38 cellular contexts compared by ENCODE assay signal in genomic region chr14:25267186-25267585, GRCh38.
"Had no signal": no experiment of that assay in that cellular context is flagged by ENCODE, and none has a peak within 500 bp of the region (broad histone marks: within the 10 kb centered on the region; RNA-seq: fewer than 3 reads in every experiment).

No MANE protein-coding gene starts in this region.

- H3K36me3 ChIP-seq: adrenal gland, ascending aorta, brain microvascular endothelial cell, breast epithelium, cardiac muscle cell had no signal

- H3K4me1 ChIP-seq: adrenal gland, ascending aorta, body of pancreas, breast epithelium had no signal

- H3K27me3 Mint-ChIP-seq: activated naive CD4-positive, alpha-beta T cell treated with anti-CD3 and anti-CD28 coated beads, Interleukin-2, amount 10 ng/mL, durations not matched to agents 7 days and 5 days; activated naive CD8-positive, alpha-beta T cell treated with anti-CD3 and anti-CD28 coated beads for 36 hours; activated naive CD8-positive, alpha-beta T cell treated with anti-CD3 and anti-CD28 coated beads, Interleukin-2, amount 10 ng/mL, durations not matched to agents 7 days and 5 days; activated naive CD8-positive, alpha-beta T cell treated with anti-CD3 and anti-CD28 coated beads, Interleukin-2, amount 50 U/mL, for 24 hours; activated T-helper 17 cell treated with anti-CD3 and anti-CD28 coated beads, Interleukin-2, amount 50 U/mL, for 72 hours had no signal

- H3K4me3 ChIP-seq: adrenal gland, ascending aorta, body of pancreas, breast epithelium, cardiac muscle cell had no signal

- ATAC-seq: activated naive CD4-positive, alpha-beta T cell treated with anti-CD3 and anti-CD28 coated beads, Interleukin-2, amount 50 U/mL, for 72 hours; activated naive CD8-positive, alpha-beta T cell treated with anti-CD3 and anti-CD28 coated beads, Interleukin-2, amount 50 U/mL, for 24 hours; activated T-cell treated with anti-CD3 and anti-CD28 coated beads, Interleukin-2, amount 50 U/mL, for 4 hours; activated T-cell treated with anti-CD3 and anti-CD28 coated beads, Interleukin-2, amount 50 U/mL, for 72 hours; activated T-helper 17 cell treated with anti-CD3 and anti-CD28 coated beads, Interleukin-2, amount 50 U/mL, for 72 hours; body of pancreas had no signal

- H3K9me3 ChIP-seq: adrenal gland, ascending aorta, body of pancreas, breast epithelium had no signal

- H3K4me1 Mint-ChIP-seq: activated naive CD4-positive, alpha-beta T cell treated with anti-CD3 and anti-CD28 coated beads, Interleukin-2, amount 10 ng/mL, durations not matched to agents 7 days and 5 days; activated naive CD4-positive, alpha-beta T cell treated with anti-CD3 and anti-CD28 coated beads, Interleukin-2, amount 50 U/mL, for 24 hours; activated naive CD8-positive, alpha-beta T cell treated with anti-CD3 and anti-CD28 coated beads for 36 hours; activated naive CD8-positive, alpha-beta T cell treated with anti-CD3 and anti-CD28 coated beads, Interleukin-2, amount 10 ng/mL, durations not matched to agents 7 days and 5 days; activated naive CD8-positive, alpha-beta T cell treated with anti-CD3 and anti-CD28 coated beads, Interleukin-2, amount 50 U/mL, for 24 hours; activated T-helper 17 cell treated with anti-CD3 and anti-CD28 coated beads, Interleukin-2, amount 50 U/mL, for 72 hours; brain; central memory CD8-positive, alpha-beta T cell had no signal

- H3K27me3 ChIP-seq: adrenal gland, ascending aorta, body of pancreas, brain microvascular endothelial cell, breast epithelium, cardiac muscle cell had no signal

- DNase-seq: activated effector memory CD4-positive, alpha-beta T cell treated with anti-CD3 and anti-CD28 coated beads, Interleukin-2, amount 50 U/mL, for 16 hours; activated effector memory CD4-positive, alpha-beta T cell treated with Interleukin-2 at 50 U/mL for 16 hours; activated gamma-delta T cell; activated gamma-delta T cell treated with Interleukin-2 at 50 U/mL for 16 hours; activated naive CD4-positive, alpha-beta T cell; activated naive CD4-positive, alpha-beta T cell treated with anti-CD3 and anti-CD28 coated beads for 36 hours; activated naive CD4-positive, alpha-beta T cell treated with anti-CD3 and anti-CD28 coated beads, Interleukin-2, amount 10 ng/mL, durations not matched to agents 7 days and 5 days; activated naive CD4-positive, alpha-beta T cell treated with anti-CD3 and anti-CD28 coated beads, Interleukin-2, amount 50 U/mL, for 16 hours; activated naive CD4-positive, alpha-beta T cell treated with Interleukin-2 at 50 U/mL for 16 hours; activated naive CD8-positive, alpha-beta T cell treated with anti-CD3 and anti-CD28 coated beads for 36 hours; activated naive CD8-positive, alpha-beta T cell treated with anti-CD3 and anti-CD28 coated beads, Interleukin-2, amount 10 ng/mL, durations not matched to agents 7 days and 5 days; activated naive CD8-positive, alpha-beta T cell treated with anti-CD3 and anti-CD28 coated beads, Interleukin-2, amount 50 U/mL, for 24 hours; activated T-cell treated with anti-CD3 and anti-CD28 coated beads, Interleukin-2, amount 50 U/mL, for 1 hour; activated T-cell treated with anti-CD3 and anti-CD28 coated beads, Interleukin-2, amount 50 U/mL, for 24 hours; activated T-cell treated with anti-CD3 and anti-CD28 coated beads, Interleukin-2, amount 50 U/mL, for 4 hours; activated T-cell treated with anti-CD3 and anti-CD28 coated beads, Interleukin-2, amount 50 U/mL, for 48 hours; activated T-cell treated with anti-CD3 and anti-CD28 coated beads, Interleukin-2, amount 50 U/mL, for 72 hours; adrenal gland; amniotic stem cell; amygdala; anterior cingulate cortex; aorta; body of pancreas; brain microvascular endothelial cell; caudate nucleus; central memory CD4-positive, alpha-beta T cell; cerebellar nuclear complex had no signal

- H3K9me3 Mint-ChIP-seq: activated naive CD4-positive, alpha-beta T cell treated with anti-CD3 and anti-CD28 coated beads, Interleukin-2, amount 50 U/mL, for 24 hours; activated naive CD8-positive, alpha-beta T cell treated with anti-CD3 and anti-CD28 coated beads, Interleukin-2, amount 50 U/mL, for 24 hours; central memory CD8-positive, alpha-beta T cell had no signal

- H3K27ac ChIP-seq: adrenal gland, ascending aorta, body of pancreas, brain microvascular endothelial cell, breast epithelium, cardiac muscle cell had no signal

- H3K27ac Mint-ChIP-seq: activated naive CD4-positive, alpha-beta T cell treated with anti-CD3 and anti-CD28 coated beads for 36 hours; activated naive CD4-positive, alpha-beta T cell treated with anti-CD3 and anti-CD28 coated beads, Interleukin-2, amount 10 ng/mL, durations not matched to agents 7 days and 5 days; activated naive CD4-positive, alpha-beta T cell treated with anti-CD3 and anti-CD28 coated beads, Interleukin-2, amount 50 U/mL, for 24 hours; activated naive CD4-positive, alpha-beta T cell treated with anti-CD3 and anti-CD28 coated beads, Interleukin-2, amount 50 U/mL, for 72 hours; activated naive CD8-positive, alpha-beta T cell; activated naive CD8-positive, alpha-beta T cell treated with anti-CD3 and anti-CD28 coated beads for 36 hours; activated naive CD8-positive, alpha-beta T cell treated with anti-CD3 and anti-CD28 coated beads, Interleukin-2, amount 10 ng/mL, durations not matched to agents 7 days and 5 days; activated naive CD8-positive, alpha-beta T cell treated with anti-CD3 and anti-CD28 coated beads, Interleukin-2, amount 50 U/mL, for 24 hours; activated T-cell treated with anti-CD3 and anti-CD28 coated beads, Interleukin-2, amount 50 U/mL, for 24 hours; activated T-cell treated with anti-CD3 and anti-CD28 coated beads, Interleukin-2, amount 50 U/mL, for 72 hours; activated T-helper 1 cell treated with anti-CD3 and anti-CD28 coated beads, Interleukin-12 subunit alpha, Interleukin-12 subunit beta, Interleukin-2, Interleukin-4 antibody, amounts not matched to agents 30 ng/mL and 10 ng/mL and 1 ng/mL, durations not matched to agents 14 hours and 24 hours and 36 hours; activated T-helper 17 cell treated with anti-CD3 and anti-CD28 coated beads, Interleukin-2, amount 50 U/mL, for 72 hours; activated T-helper 2 cell treated with anti-CD3 and anti-CD28 coated beads, Interferon-gamma antibody, Interleukin-2, Interleukin-4, amounts not matched to agents 10 μg/mL and 5 μg/mL and 100 μg/mL, durations not matched to agents 14 hours and 24 hours and 36 hours; brain had no signal

- H3K4me3 Mint-ChIP-seq: activated naive CD4-positive, alpha-beta T cell treated with anti-CD3 and anti-CD28 coated beads for 36 hours; activated naive CD4-positive, alpha-beta T cell treated with anti-CD3 and anti-CD28 coated beads, Interleukin-2, amount 10 ng/mL, durations not matched to agents 7 days and 5 days; activated naive CD4-positive, alpha-beta T cell treated with anti-CD3 and anti-CD28 coated beads, Interleukin-2, amount 50 U/mL, for 24 hours; activated naive CD8-positive, alpha-beta T cell; activated naive CD8-positive, alpha-beta T cell treated with anti-CD3 and anti-CD28 coated beads for 36 hours; activated naive CD8-positive, alpha-beta T cell treated with anti-CD3 and anti-CD28 coated beads, Interleukin-2, amount 10 ng/mL, durations not matched to agents 7 days and 5 days; activated naive CD8-positive, alpha-beta T cell treated with anti-CD3 and anti-CD28 coated beads, Interleukin-2, amount 50 U/mL, for 24 hours; activated T-cell treated with anti-CD3 and anti-CD28 coated beads, Interleukin-2, amount 50 U/mL, for 24 hours; activated T-cell treated with anti-CD3 and anti-CD28 coated beads, Interleukin-2, amount 50 U/mL, for 4 hours; activated T-cell treated with anti-CD3 and anti-CD28 coated beads, Interleukin-2, amount 50 U/mL, for 72 hours; activated T-helper 1 cell treated with anti-CD3 and anti-CD28 coated beads, Interleukin-12 subunit alpha, Interleukin-12 subunit beta, Interleukin-2, Interleukin-4 antibody, amounts not matched to agents 30 ng/mL and 10 ng/mL and 1 ng/mL, durations not matched to agents 14 hours and 24 hours and 36 hours; activated T-helper 17 cell treated with anti-CD3 and anti-CD28 coated beads, Interleukin-2, amount 50 U/mL, for 72 hours; brain; central memory CD8-positive, alpha-beta T cell had no signal

- H3K36me3 Mint-ChIP-seq: activated naive CD4-positive, alpha-beta T cell treated with anti-CD3 and anti-CD28 coated beads, Interleukin-2, amount 10 ng/mL, durations not matched to agents 7 days and 5 days; activated naive CD4-positive, alpha-beta T cell treated with anti-CD3 and anti-CD28 coated beads, Interleukin-2, amount 50 U/mL, for 24 hours; activated naive CD8-positive, alpha-beta T cell; activated naive CD8-positive, alpha-beta T cell treated with anti-CD3 and anti-CD28 coated beads for 36 hours; activated naive CD8-positive, alpha-beta T cell treated with anti-CD3 and anti-CD28 coated beads, Interleukin-2, amount 10 ng/mL, durations not matched to agents 7 days and 5 days; brain had no signal
